Comparison of ENCODE assay signal across 35 cellular contexts in genomic region chr10:27276581-27276980, GRCh38.
"Had no signal": no experiment of that assay in that cellular context is flagged by ENCODE, and none has a peak within 500 bp of the region (broad histone marks: within the 10 kb centered on the region; RNA-seq: fewer than 3 reads in every experiment).

No MANE protein-coding gene starts in this region.

- H3K36me3 ChIP-seq: MG63 had no signal

- DNase-seq: Karpas-422, Kasumi-1, MG63, MM.1S, MV-4-11, NCI-H1048, NCI-H1092, NCI-H1092 treated with DMSO at 0.1 percent for 48 hours, NCI-H1105, NCI-H1105 treated with DMSO at 0.1 percent for 48 hours, NCI-H1417, NCI-H1417 treated with DMSO at 0.1 percent for 48 hours, NCI-H1436, NCI-H1436 treated with DMSO at 0.1 percent for 48 hours, NCI-H146, NCI-H1694, NCI-H1694 treated with DMSO at 0.1 percent for 48 hours, NCI-H187, NCI-H187 treated with DMSO at 0.1 percent for 48 hours, NCI-H1930, NCI-H2029, NCI-H2029 treated with DMSO at 0.1 percent for 48 hours, NCI-H2081, NCI-H2081 treated with DMSO at 0.1 percent for 48 hours, NCI-H2107, NCI-H2171, NCI-H2171 treated with DMSO at 0.1 percent for 48 hours, NCI-H2227 treated with DMSO at 0.1 percent for 48 hours, NCI-H226, NCI-H345, NCI-H446, NCI-H446 treated with DMSO at 0.1 percent for 48 hours, NCI-H510A, NCI-H510A treated with DMSO at 0.1 percent for 48 hours, NCI-H524 had no signal

- H3K4me3 ChIP-seq: MG63 had no signal

- H3K9me3 ChIP-seq: MG63 had no signal
